Comparison of ENCODE assay signal across 17 cellular contexts in genomic region chr12:58639323-58639934, GRCh38.
DNase-seq lines count a peak whose midpoint lies in the region; ATAC-seq and TF ChIP-seq lines count a peak whose summit lies in the region.
"Had no signal": no experiment of that assay in that cellular context is flagged by ENCODE, and none has a peak within 500 bp of the region (broad histone marks: within the 10 kb centered on the region; RNA-seq: fewer than 3 reads in every experiment).

No MANE protein-coding gene starts in this region.

- no peak for TF ChIP-seq CTCF in fibroblast of mammary gland (conservative IDR thresholded peaks at IDR 0.05; ENCODE audit: control insufficient read depth, insufficient read depth, low read depth, low read length)

- POLR2A ChIA-PET in activated CD4-positive, alpha-beta T cell treated with anti-CD3 and anti-CD28 coated beads for 36 hours (lab: Charles Lee): no interaction called here

- H3K27me3 Mint-ChIP-seq in activated CD4-positive, alpha-beta T cell treated with anti-CD3 and anti-CD28 coated beads for 36 hours: no peaks in the 10 kb centered on the region
- H3K27me3 Mint-ChIP-seq: activated naive CD8-positive, alpha-beta T cell treated with anti-CD3 and anti-CD28 coated beads, Interleukin-2, amount 10 ng/mL, durations not matched to agents 7 days and 5 days; central memory CD8-positive, alpha-beta T cell had no signal

- CTCF ChIA-PET in activated CD4-positive, alpha-beta T cell treated with anti-CD3 and anti-CD28 coated beads for 36 hours (lab: Charles Lee): interaction anchor here (0.6 kb wide), 1 partner anchor 148 kb away, joined by 3 read pairs; no protein-coding TSS in a partner anchor

- H3K4me1 Mint-ChIP-seq in activated CD4-positive, alpha-beta T cell treated with anti-CD3 and anti-CD28 coated beads for 36 hours: no peaks in the 10 kb centered on the region
- H3K4me1 Mint-ChIP-seq: activated naive CD8-positive, alpha-beta T cell treated with anti-CD3 and anti-CD28 coated beads, Interleukin-2, amount 10 ng/mL, durations not matched to agents 7 days and 5 days; central memory CD8-positive, alpha-beta T cell had no signal

- no peaks in the 10 kb centered on the region for H3K36me3 Mint-ChIP-seq in activated CD4-positive, alpha-beta T cell treated with anti-CD3 and anti-CD28 coated beads for 36 hours (ENCODE audit: low read depth)
- H3K36me3 Mint-ChIP-seq: activated naive CD8-positive, alpha-beta T cell treated with anti-CD3 and anti-CD28 coated beads, Interleukin-2, amount 10 ng/mL, durations not matched to agents 7 days and 5 days had no signal

- H3K9me3 Mint-ChIP-seq in activated CD4-positive, alpha-beta T cell treated with anti-CD3 and anti-CD28 coated beads for 36 hours (ENCODE audit: low read depth): no peaks in the 10 kb centered on the region
- H3K9me3 Mint-ChIP-seq: activated naive CD8-positive, alpha-beta T cell treated with anti-CD3 and anti-CD28 coated beads, Interleukin-2, amount 10 ng/mL, durations not matched to agents 7 days and 5 days had no signal

- H3K4me3 Mint-ChIP-seq in activated CD4-positive, alpha-beta T cell treated with anti-CD3 and anti-CD28 coated beads for 36 hours: no peak overlapping the region
- H3K4me3 Mint-ChIP-seq: activated naive CD8-positive, alpha-beta T cell treated with anti-CD3 and anti-CD28 coated beads, Interleukin-2, amount 10 ng/mL, durations not matched to agents 7 days and 5 days; central memory CD8-positive, alpha-beta T cell had no signal

- no peak overlapping the region for H3K27ac Mint-ChIP-seq in activated CD4-positive, alpha-beta T cell treated with anti-CD3 and anti-CD28 coated beads for 36 hours
- H3K27ac Mint-ChIP-seq: activated naive CD8-positive, alpha-beta T cell treated with anti-CD3 and anti-CD28 coated beads, Interleukin-2, amount 10 ng/mL, durations not matched to agents 7 days and 5 days had no signal

- no peak for ATAC-seq in activated CD4-positive, alpha-beta T cell treated with anti-CD3 and anti-CD28 coated beads for 36 hours
- ATAC-seq in activated CD4-positive, CD25-positive, alpha-beta regulatory T cell treated with anti-CD3 and anti-CD28 coated beads, Interleukin-2, amount 50 U/mL, for 24 hours: no peak
- no peak for ATAC-seq in stimulated activated naive CD8-positive, alpha-beta T cell treated with anti-CD3 and anti-CD28 coated beads, Interleukin-15, Interleukin-2, amounts not matched to agents 100 U/mL and 50 U/mL, for 24 hours
- ATAC-seq: heart right ventricle had no signal

- DNase-seq in DMS 273 (lab: John Stamatoyannopoulos, UW; ENCODE audit: unreplicated experiment): peak; percentile 69
- peak; percentile 77 for DNase-seq in NCI-H1105 (lab: John Stamatoyannopoulos, UW)
- peak; percentile 94 for DNase-seq in NCI-H82 (lab: John Stamatoyannopoulos, UW)
- peak; percentile 28 for DNase-seq in fibroblast of mammary gland (ENCODE audit: low read depth)
- DNase-seq in activated CD4-positive, alpha-beta T cell treated with anti-CD3 and anti-CD28 coated beads for 36 hours: no peak
- no peak for DNase-seq in stimulated activated naive CD8-positive, alpha-beta T cell treated with anti-CD3 and anti-CD28 coated beads, Interleukin-15, Interleukin-2, amounts not matched to agents 100 U/mL and 50 U/mL, for 24 hours
- DNase-seq in mesenteric fat pad (ENCODE audit: low spot score): no peak
- DNase-seq: activated CD4-positive, alpha-beta T cell treated with anti-CD3 and anti-CD28 coated beads for 1 hour; activated naive CD8-positive, alpha-beta T cell treated with anti-CD3 and anti-CD28 coated beads, Interleukin-2, amount 10 ng/mL, durations not matched to agents 7 days and 5 days; activated T-cell treated with anti-CD3 and anti-CD28 coated beads for 4 hours; DMS53; heart right ventricle; MG63; SW 1271; tibial artery had no signal

- no peak overlapping the region for H3K4me3 ChIP-seq in fibroblast of mammary gland (ENCODE audit: control insufficient read depth, low read depth, low read length)
- H3K4me3 ChIP-seq: heart right ventricle, MG63, tibial artery had no signal

- intact Hi-C loops in activated CD4-positive, alpha-beta T cell treated with anti-CD3 and anti-CD28 coated beads for 36 hours (cut with DNase I, micrococcal nuclease): no loop called here

Comparison
In these comparisons a context has a peak if more than half of its experiments do, and no peak if none do; other contexts are left out.
1. DNase-seq: peak in DMS 273 (single experiment), NCI-H1105 (single experiment), NCI-H82 (single experiment) and fibroblast of mammary gland (single experiment); none in activated CD4-positive, alpha-beta T cell treated with anti-CD3 and anti-CD28 coated beads for 36 hours (single experiment), stimulated activated naive CD8-positive, alpha-beta T cell treated with anti-CD3 and anti-CD28 coated beads, Interleukin-15, Interleukin-2, amounts not matched to agents 100 U/mL and 50 U/mL, for 24 hours (single experiment) and mesenteric fat pad (single experiment).